Comparison of ENCODE assay signal across 20 cellular contexts in genomic region chr3:184537885-184538599, GRCh38. TPM values are rescaled to one million over a fixed set of nuclear protein-coding genes. Genes with fewer than 3 reads are reported as not detected.
"Had no signal": no experiment of that assay in that cellular context is flagged by ENCODE, and none has a peak within 500 bp of the region (broad histone marks: within the 10 kb centered on the region; RNA-seq: fewer than 3 reads in every experiment).

No MANE protein-coding gene starts in this region.

- H3K4me1 ChIP-seq: gastroesophageal sphincter, heart right ventricle, psoas muscle, stomach had no signal

- H3K27ac ChIP-seq: gastroesophageal sphincter, heart right ventricle, psoas muscle, stomach had no signal

- H3K4me3 ChIP-seq: gastroesophageal sphincter, heart right ventricle, psoas muscle, stomach had no signal

- H3K4me1 Mint-ChIP-seq: activated naive CD8-positive, alpha-beta T cell treated with anti-CD3 and anti-CD28 coated beads, Interleukin-2, amount 50 U/mL, for 24 hours had no signal

- H3K36me3 ChIP-seq: gastroesophageal sphincter, heart right ventricle, stomach had no signal

- H3K27ac Mint-ChIP-seq: activated naive CD4-positive, alpha-beta T cell treated with anti-CD3 and anti-CD28 coated beads for 36 hours; activated naive CD8-positive, alpha-beta T cell treated with anti-CD3 and anti-CD28 coated beads, Interleukin-2, amount 50 U/mL, for 24 hours; activated T-helper 2 cell treated with anti-CD3 and anti-CD28 coated beads, Interferon-gamma antibody, Interleukin-2, Interleukin-4, amounts not matched to agents 10 μg/mL and 5 μg/mL and 100 μg/mL, durations not matched to agents 14 hours and 24 hours and 36 hours; effector memory CD8-positive, alpha-beta T cell; T-cell had no signal

- DNase-seq: activated CD4-positive, alpha-beta T cell treated with anti-CD3 and anti-CD28 coated beads, Interleukin-2, amount 50 U/mL, for 1 hour; activated naive CD4-positive, alpha-beta T cell treated with anti-CD3 and anti-CD28 coated beads for 36 hours; activated naive CD8-positive, alpha-beta T cell treated with anti-CD3 and anti-CD28 coated beads, Interleukin-2, amount 50 U/mL, for 24 hours; activated T-cell treated with anti-CD3 and anti-CD28 coated beads, Interleukin-2, amount 50 U/mL, for 1 hour; cerebellar nuclear complex; effector memory CD8-positive, alpha-beta T cell; erythroblast; heart right ventricle; mammary epithelial cell; naive thymus-derived CD8-positive, alpha-beta T cell; occipital lobe; psoas muscle; stimulated activated CD4-positive, alpha-beta T cell treated with anti-CD3 and anti-CD28 coated beads, Interleukin-1b, Interleukin-23, amount 100 ng/mL, for 48 hours; stomach; T-cell; T-helper 9 cell had no signal

- H3K9me3 ChIP-seq: gastroesophageal sphincter, heart right ventricle, psoas muscle, stomach had no signal

- H3K9me3 Mint-ChIP-seq: activated naive CD4-positive, alpha-beta T cell treated with anti-CD3 and anti-CD28 coated beads for 36 hours; activated naive CD8-positive, alpha-beta T cell treated with anti-CD3 and anti-CD28 coated beads, Interleukin-2, amount 50 U/mL, for 24 hours; activated T-helper 2 cell treated with anti-CD3 and anti-CD28 coated beads, Interferon-gamma antibody, Interleukin-2, Interleukin-4, amounts not matched to agents 10 μg/mL and 5 μg/mL and 100 μg/mL, durations not matched to agents 14 hours and 24 hours and 36 hours; effector memory CD8-positive, alpha-beta T cell; naive thymus-derived CD8-positive, alpha-beta T cell; T-cell had no signal

- H3K4me3 Mint-ChIP-seq: activated naive CD4-positive, alpha-beta T cell treated with anti-CD3 and anti-CD28 coated beads for 36 hours; activated naive CD8-positive, alpha-beta T cell treated with anti-CD3 and anti-CD28 coated beads, Interleukin-2, amount 50 U/mL, for 24 hours; effector memory CD8-positive, alpha-beta T cell; naive thymus-derived CD8-positive, alpha-beta T cell; T-cell had no signal

- H3K36me3 Mint-ChIP-seq: naive thymus-derived CD8-positive, alpha-beta T cell; T-cell had no signal

- FAIRE-seq: islet of Langerhans had no signal

RNA-seq across cellular contexts. Expression of gene EPHB3, which starts 23.5 kb away (rescaled TPM):
- total RNA-seq: activated CD8-positive, alpha-beta memory T cell treated with anti-CD3 and anti-CD28 coated beads for 36 hours; activated naive CD4-positive, alpha-beta T cell treated with anti-CD3 and anti-CD28 coated beads for 36 hours; activated T-helper 2 cell treated with anti-CD3 and anti-CD28 coated beads, Interferon-gamma antibody, Interleukin-2, Interleukin-4, amounts not matched to agents 10 μg/mL and 5 μg/mL and 100 μg/mL, durations not matched to agents 14 hours and 24 hours and 36 hours; naive thymus-derived CD8-positive, alpha-beta T cell had no signal
